1 cellular context compared by ENCODE assay signal in genomic region chr5:31048975-31049290, GRCh38.
TF ChIP-seq lines count a peak whose summit lies in the region.

No MANE protein-coding gene starts in this region.

TF ChIP-seq in GM23338, 12 proteins besides CTCF, POLR2A, EP300 and RAD21 (continued from another document):
- TF ChIP-seq REST (IDR thresholded peaks at IDR 0.05; ENCODE audit: unreplicated experiment), result no peak
- TF ChIP-seq STAT1 (IDR thresholded peaks at IDR 0.05; ENCODE audit: unreplicated experiment), result no peak
- TF ChIP-seq EZH2phosphoT487 (IDR thresholded peaks at IDR 0.05; ENCODE audit: unreplicated experiment), result no peak
- no peak for TF ChIP-seq JUNB (IDR thresholded peaks at IDR 0.05; ENCODE audit: unreplicated experiment)
- TF ChIP-seq CREB1 (CRISPR knock-in tag; IDR thresholded peaks at IDR 0.05; ENCODE audit: low read depth), result no peak
- no peak for TF ChIP-seq ZNF331 (CRISPR knock-in tag; IDR thresholded peaks at IDR 0.05; ENCODE audit: low read depth)
- TF ChIP-seq ZNF114 (CRISPR knock-in tag; IDR thresholded peaks at IDR 0.05), result no peak
- no peak for TF ChIP-seq NANOG (IDR thresholded peaks at IDR 0.05; ENCODE audit: borderline replicate concordance)
- no peak for TF ChIP-seq ETS1 (IDR thresholded peaks at IDR 0.05)
- TF ChIP-seq EZH2 (IDR thresholded peaks at IDR 0.05; ENCODE audit: low read depth, unreplicated experiment), result no peak
- no peak for TF ChIP-seq POLR2AphosphoS5 (IDR thresholded peaks at IDR 0.05; ENCODE audit: low read depth)
